In the genomic region with DNA sequence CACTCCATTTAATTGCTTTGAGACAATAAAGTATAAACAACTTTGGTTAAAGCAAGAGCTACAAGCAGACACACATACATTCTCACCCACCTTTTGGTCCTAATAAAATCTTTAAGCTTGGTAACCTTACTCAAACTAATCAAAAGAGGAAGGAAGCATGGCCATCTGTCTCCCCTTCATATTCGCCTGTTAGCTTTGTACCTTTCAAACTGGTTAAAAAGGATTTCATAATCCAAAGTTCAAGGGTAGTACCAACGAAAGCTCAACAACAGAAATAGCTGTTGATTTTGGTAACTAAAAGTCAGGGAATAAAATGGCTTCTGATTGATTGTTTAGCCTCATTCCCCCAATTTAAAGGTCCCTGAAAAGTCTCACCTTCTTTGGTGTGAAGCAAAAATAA, we compare ENCODE assay signal across 1 cellular context.
TF ChIP-seq lines count a peak whose summit lies in the region.

No MANE protein-coding gene starts in this region.

TF ChIP-seq in HepG2, 621 proteins besides CTCF, POLR2A, EP300 and RAD21 (continued from another document):
- TF ChIP-seq, protein P1, sequence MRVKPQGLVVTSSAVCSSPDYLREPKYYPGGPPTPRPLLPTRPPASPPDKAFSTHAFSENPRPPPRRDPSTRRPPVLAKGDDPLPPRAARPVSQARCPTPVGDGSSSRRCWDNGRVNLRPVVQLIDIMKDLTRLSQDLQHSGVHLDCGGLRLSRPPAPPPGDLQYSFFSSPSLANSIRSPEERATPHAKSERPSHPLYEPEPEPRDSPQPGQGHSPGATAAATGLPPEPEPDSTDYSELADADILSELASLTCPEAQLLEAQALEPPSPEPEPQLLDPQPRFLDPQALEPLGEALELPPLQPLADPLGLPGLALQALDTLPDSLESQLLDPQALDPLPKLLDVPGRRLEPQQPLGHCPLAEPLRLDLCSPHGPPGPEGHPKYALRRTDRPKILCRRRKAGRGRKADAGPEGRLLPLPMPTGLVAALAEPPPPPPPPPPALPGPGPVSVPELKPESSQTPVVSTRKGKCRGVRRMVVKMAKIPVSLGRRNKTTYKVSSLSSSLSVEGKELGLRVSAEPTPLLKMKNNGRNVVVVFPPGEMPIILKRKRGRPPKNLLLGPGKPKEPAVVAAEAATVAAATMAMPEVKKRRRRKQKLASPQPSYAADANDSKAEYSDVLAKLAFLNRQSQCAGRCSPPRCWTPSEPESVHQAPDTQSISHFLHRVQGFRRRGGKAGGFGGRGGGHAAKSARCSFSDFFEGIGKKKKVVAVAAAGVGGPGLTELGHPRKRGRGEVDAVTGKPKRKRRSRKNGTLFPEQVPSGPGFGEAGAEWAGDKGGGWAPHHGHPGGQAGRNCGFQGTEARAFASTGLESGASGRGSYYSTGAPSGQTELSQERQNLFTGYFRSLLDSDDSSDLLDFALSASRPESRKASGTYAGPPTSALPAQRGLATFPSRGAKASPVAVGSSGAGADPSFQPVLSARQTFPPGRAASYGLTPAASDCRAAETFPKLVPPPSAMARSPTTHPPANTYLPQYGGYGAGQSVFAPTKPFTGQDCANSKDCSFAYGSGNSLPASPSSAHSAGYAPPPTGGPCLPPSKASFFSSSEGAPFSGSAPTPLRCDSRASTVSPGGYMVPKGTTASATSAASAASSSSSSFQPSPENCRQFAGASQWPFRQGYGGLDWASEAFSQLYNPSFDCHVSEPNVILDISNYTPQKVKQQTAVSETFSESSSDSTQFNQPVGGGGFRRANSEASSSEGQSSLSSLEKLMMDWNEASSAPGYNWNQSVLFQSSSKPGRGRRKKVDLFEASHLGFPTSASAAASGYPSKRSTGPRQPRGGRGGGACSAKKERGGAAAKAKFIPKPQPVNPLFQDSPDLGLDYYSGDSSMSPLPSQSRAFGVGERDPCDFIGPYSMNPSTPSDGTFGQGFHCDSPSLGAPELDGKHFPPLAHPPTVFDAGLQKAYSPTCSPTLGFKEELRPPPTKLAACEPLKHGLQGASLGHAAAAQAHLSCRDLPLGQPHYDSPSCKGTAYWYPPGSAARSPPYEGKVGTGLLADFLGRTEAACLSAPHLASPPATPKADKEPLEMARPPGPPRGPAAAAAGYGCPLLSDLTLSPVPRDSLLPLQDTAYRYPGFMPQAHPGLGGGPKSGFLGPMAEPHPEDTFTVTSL (CRISPR knock-in tag; IDR thresholded peaks at IDR 0.05; ENCODE audit: borderline replicate concordance), result 0 out of 2 replicates have a peak, but pooled peaks have one; percentile 37
